In genomic region chr17:46782250-46782953, GRCh38 we compare ENCODE assay signal across 1 cellular context.
TF ChIP-seq lines count a peak whose summit lies in the region.

No MANE protein-coding gene starts in this region.

TF ChIP-seq in K562, 482 proteins besides CTCF, POLR2A, EP300 and RAD21 (continued from another document and continues in another):
- TF ChIP-seq CCAR2 (IDR thresholded peaks at IDR 0.05; ENCODE audit: low read depth, low read length), result no peak
- TF ChIP-seq, protein P1, sequence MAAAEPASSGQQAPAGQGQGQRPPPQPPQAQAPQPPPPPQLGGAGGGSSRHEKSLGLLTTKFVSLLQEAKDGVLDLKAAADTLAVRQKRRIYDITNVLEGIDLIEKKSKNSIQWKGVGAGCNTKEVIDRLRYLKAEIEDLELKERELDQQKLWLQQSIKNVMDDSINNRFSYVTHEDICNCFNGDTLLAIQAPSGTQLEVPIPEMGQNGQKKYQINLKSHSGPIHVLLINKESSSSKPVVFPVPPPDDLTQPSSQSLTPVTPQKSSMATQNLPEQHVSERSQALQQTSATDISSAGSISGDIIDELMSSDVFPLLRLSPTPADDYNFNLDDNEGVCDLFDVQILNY (CRISPR knock-in tag; IDR thresholded peaks at IDR 0.05), result no peak
- TF ChIP-seq, protein P2, sequence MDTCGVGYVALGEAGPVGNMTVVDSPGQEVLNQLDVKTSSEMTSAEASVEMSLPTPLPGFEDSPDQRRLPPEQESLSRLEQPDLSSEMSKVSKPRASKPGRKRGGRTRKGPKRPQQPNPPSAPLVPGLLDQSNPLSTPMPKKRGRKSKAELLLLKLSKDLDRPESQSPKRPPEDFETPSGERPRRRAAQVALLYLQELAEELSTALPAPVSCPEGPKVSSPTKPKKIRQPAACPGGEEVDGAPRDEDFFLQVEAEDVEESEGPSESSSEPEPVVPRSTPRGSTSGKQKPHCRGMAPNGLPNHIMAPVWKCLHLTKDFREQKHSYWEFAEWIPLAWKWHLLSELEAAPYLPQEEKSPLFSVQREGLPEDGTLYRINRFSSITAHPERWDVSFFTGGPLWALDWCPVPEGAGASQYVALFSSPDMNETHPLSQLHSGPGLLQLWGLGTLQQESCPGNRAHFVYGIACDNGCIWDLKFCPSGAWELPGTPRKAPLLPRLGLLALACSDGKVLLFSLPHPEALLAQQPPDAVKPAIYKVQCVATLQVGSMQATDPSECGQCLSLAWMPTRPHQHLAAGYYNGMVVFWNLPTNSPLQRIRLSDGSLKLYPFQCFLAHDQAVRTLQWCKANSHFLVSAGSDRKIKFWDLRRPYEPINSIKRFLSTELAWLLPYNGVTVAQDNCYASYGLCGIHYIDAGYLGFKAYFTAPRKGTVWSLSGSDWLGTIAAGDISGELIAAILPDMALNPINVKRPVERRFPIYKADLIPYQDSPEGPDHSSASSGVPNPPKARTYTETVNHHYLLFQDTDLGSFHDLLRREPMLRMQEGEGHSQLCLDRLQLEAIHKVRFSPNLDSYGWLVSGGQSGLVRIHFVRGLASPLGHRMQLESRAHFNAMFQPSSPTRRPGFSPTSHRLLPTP (IDR thresholded peaks at IDR 0.05; ENCODE audit: borderline replicate concordance, extremely low read depth, insufficient read length), result no peak
- no peak for TF ChIP-seq STAT6 (CRISPR knock-in tag; IDR thresholded peaks at IDR 0.05)
- TF ChIP-seq TAF1 (IDR thresholded peaks at IDR 0.05; ENCODE audit: control insufficient read depth, extremely low read depth, insufficient read depth, low read length, severe bottlenecking), result peak; percentile 20
- no peak for TF ChIP-seq ASH1L (IDR thresholded peaks at IDR 0.05; ENCODE audit: borderline replicate concordance, low read depth, partially characterized antibody)
- TF ChIP-seq FOXP1 (CRISPR knock-in tag; IDR thresholded peaks at IDR 0.05), result no peak
- TF ChIP-seq NR1H2 (CRISPR knock-in tag; IDR thresholded peaks at IDR 0.05), result no peak
- TF ChIP-seq SREBF2 (CRISPR knock-in tag; IDR thresholded peaks at IDR 0.05), result no peak
- TF ChIP-seq, protein P3, sequence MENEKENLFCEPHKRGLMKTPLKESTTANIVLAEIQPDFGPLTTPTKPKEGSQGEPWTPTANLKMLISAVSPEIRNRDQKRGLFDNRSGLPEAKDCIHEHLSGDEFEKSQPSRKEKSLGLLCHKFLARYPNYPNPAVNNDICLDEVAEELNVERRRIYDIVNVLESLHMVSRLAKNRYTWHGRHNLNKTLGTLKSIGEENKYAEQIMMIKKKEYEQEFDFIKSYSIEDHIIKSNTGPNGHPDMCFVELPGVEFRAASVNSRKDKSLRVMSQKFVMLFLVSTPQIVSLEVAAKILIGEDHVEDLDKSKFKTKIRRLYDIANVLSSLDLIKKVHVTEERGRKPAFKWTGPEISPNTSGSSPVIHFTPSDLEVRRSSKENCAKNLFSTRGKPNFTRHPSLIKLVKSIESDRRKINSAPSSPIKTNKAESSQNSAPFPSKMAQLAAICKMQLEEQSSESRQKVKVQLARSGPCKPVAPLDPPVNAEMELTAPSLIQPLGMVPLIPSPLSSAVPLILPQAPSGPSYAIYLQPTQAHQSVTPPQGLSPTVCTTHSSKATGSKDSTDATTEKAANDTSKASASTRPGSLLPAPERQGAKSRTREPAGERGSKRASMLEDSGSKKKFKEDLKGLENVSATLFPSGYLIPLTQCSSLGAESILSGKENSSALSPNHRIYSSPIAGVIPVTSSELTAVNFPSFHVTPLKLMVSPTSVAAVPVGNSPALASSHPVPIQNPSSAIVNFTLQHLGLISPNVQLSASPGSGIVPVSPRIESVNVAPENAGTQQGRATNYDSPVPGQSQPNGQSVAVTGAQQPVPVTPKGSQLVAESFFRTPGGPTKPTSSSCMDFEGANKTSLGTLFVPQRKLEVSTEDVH (IDR thresholded peaks at IDR 0.05; ENCODE audit: low read depth, partially characterized antibody), result no peak
- no peak for TF ChIP-seq TAF7 (tag; IDR thresholded peaks at IDR 0.05)
- no peak for TF ChIP-seq ZNF408 (CRISPR knock-in tag; IDR thresholded peaks at IDR 0.05; ENCODE audit: low read depth)
- no peak; the same call in 1 of the 2 replicates for TF ChIP-seq ZKSCAN1 (IDR thresholded peaks at IDR 0.05; ENCODE audit: low read depth, low read length)
- TF ChIP-seq TEAD2 (tag; IDR thresholded peaks at IDR 0.05), result no peak
- TF ChIP-seq USF1 (CRISPR knock-in tag; IDR thresholded peaks at IDR 0.05), result peak; percentile 20; the same call in 1 of the 2 replicates
- TF ChIP-seq ZNF311 (CRISPR knock-in tag; IDR thresholded peaks at IDR 0.05), result no peak
- no peak for TF ChIP-seq POLR2H (tag; IDR thresholded peaks at IDR 0.05; ENCODE audit: low read depth)
- TF ChIP-seq ZBTB49 (CRISPR knock-in tag; IDR thresholded peaks at IDR 0.05; ENCODE audit: borderline replicate concordance), result no peak
- no peak for TF ChIP-seq MXI1 (IDR thresholded peaks at IDR 0.05; ENCODE audit: low read depth, low read length)
- no peak for TF ChIP-seq JUNB (CRISPR knock-in tag; conservative IDR thresholded peaks at IDR 0.05)
- no peak for TF ChIP-seq PPARD (CRISPR knock-in tag; IDR thresholded peaks at IDR 0.05)
- TF ChIP-seq ESRRB (CRISPR knock-in tag; IDR thresholded peaks at IDR 0.05; ENCODE audit: borderline replicate concordance), result no peak
- TF ChIP-seq RBM34 (IDR thresholded peaks at IDR 0.05; ENCODE audit: borderline replicate concordance, insufficient read depth, low read length), result no peak
- TF ChIP-seq, protein P4, sequence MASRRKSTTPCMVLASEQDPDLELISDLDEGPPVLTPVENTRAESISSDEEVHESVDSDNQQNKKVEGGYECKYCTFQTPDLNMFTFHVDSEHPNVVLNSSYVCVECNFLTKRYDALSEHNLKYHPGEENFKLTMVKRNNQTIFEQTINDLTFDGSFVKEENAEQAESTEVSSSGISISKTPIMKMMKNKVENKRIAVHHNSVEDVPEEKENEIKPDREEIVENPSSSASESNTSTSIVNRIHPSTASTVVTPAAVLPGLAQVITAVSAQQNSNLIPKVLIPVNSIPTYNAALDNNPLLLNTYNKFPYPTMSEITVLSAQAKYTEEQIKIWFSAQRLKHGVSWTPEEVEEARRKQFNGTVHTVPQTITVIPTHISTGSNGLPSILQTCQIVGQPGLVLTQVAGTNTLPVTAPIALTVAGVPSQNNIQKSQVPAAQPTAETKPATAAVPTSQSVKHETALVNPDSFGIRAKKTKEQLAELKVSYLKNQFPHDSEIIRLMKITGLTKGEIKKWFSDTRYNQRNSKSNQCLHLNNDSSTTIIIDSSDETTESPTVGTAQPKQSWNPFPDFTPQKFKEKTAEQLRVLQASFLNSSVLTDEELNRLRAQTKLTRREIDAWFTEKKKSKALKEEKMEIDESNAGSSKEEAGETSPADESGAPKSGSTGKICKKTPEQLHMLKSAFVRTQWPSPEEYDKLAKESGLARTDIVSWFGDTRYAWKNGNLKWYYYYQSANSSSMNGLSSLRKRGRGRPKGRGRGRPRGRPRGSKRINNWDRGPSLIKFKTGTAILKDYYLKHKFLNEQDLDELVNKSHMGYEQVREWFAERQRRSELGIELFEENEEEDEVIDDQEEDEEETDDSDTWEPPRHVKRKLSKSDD (conservative IDR thresholded peaks at IDR 0.05; ENCODE audit: low read length), result no peak
- TF ChIP-seq RNF2 (IDR thresholded peaks at IDR 0.05), result no peak
- TF ChIP-seq, protein P5, sequence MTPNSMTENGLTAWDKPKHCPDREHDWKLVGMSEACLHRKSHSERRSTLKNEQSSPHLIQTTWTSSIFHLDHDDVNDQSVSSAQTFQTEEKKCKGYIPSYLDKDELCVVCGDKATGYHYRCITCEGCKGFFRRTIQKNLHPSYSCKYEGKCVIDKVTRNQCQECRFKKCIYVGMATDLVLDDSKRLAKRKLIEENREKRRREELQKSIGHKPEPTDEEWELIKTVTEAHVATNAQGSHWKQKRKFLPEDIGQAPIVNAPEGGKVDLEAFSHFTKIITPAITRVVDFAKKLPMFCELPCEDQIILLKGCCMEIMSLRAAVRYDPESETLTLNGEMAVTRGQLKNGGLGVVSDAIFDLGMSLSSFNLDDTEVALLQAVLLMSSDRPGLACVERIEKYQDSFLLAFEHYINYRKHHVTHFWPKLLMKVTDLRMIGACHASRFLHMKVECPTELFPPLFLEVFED (CRISPR knock-in tag; conservative IDR thresholded peaks at IDR 0.05), result no peak
- TF ChIP-seq HMG20B (CRISPR knock-in tag; IDR thresholded peaks at IDR 0.05), result no peak
- TF ChIP-seq, protein P6, sequence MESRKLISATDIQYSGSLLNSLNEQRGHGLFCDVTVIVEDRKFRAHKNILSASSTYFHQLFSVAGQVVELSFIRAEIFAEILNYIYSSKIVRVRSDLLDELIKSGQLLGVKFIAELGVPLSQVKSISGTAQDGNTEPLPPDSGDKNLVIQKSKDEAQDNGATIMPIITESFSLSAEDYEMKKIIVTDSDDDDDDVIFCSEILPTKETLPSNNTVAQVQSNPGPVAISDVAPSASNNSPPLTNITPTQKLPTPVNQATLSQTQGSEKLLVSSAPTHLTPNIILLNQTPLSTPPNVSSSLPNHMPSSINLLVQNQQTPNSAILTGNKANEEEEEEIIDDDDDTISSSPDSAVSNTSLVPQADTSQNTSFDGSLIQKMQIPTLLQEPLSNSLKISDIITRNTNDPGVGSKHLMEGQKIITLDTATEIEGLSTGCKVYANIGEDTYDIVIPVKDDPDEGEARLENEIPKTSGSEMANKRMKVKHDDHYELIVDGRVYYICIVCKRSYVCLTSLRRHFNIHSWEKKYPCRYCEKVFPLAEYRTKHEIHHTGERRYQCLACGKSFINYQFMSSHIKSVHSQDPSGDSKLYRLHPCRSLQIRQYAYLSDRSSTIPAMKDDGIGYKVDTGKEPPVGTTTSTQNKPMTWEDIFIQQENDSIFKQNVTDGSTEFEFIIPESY (CRISPR knock-in tag; IDR thresholded peaks at IDR 0.05), result 0 out of 2 replicates have a peak, but pooled peaks have one; percentile 12
- TF ChIP-seq SMC3 (conservative IDR thresholded peaks at IDR 0.05; ENCODE audit: insufficient read depth, low read depth, low read length), result peak; percentile 82
- no peak for TF ChIP-seq FOXP4 (CRISPR knock-in tag; IDR thresholded peaks at IDR 0.05; ENCODE audit: borderline replicate concordance)
- peak; percentile 90 to 100 for TF ChIP-seq MAZ (CRISPR knock-in tag; conservative IDR thresholded peaks at IDR 0.05 in 1 of 2, IDR thresholded peaks at IDR 0.05 in 1 of 2)
- TF ChIP-seq BDP1 (IDR thresholded peaks at IDR 0.05; ENCODE audit: insufficient read depth, insufficient read length), result no peak
- no peak for TF ChIP-seq ZNF212 (CRISPR knock-in tag; IDR thresholded peaks at IDR 0.05)
- TF ChIP-seq, protein P7, sequence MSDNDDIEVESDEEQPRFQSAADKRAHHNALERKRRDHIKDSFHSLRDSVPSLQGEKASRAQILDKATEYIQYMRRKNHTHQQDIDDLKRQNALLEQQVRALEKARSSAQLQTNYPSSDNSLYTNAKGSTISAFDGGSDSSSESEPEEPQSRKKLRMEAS (CRISPR knock-in tag; IDR thresholded peaks at IDR 0.05), result peak; percentile 18; the same call in 1 of the 2 replicates
- TF ChIP-seq XRCC5 (IDR thresholded peaks at IDR 0.05; ENCODE audit: low read depth, low read length), result peak; percentile 45; the same call in 1 of the 2 replicates
- no peak for TF ChIP-seq THRAP3 (IDR thresholded peaks at IDR 0.05; ENCODE audit: borderline replicate concordance)
- TF ChIP-seq SOX6 (IDR thresholded peaks at IDR 0.05), result no peak
- TF ChIP-seq RBFOX2 (IDR thresholded peaks at IDR 0.05; ENCODE audit: low read depth, low read length), result no peak
- TF ChIP-seq CXXC5 (CRISPR knock-in tag; IDR thresholded peaks at IDR 0.05), result no peak
- no peak for TF ChIP-seq BRD4 (IDR thresholded peaks at IDR 0.05)
- no peak for TF ChIP-seq RUNX1 (IDR thresholded peaks at IDR 0.05; ENCODE audit: low read depth)
- TF ChIP-seq MCM3 (IDR thresholded peaks at IDR 0.05), result no peak
